10 cellular contexts compared by ENCODE assay signal in the genomic region with DNA sequence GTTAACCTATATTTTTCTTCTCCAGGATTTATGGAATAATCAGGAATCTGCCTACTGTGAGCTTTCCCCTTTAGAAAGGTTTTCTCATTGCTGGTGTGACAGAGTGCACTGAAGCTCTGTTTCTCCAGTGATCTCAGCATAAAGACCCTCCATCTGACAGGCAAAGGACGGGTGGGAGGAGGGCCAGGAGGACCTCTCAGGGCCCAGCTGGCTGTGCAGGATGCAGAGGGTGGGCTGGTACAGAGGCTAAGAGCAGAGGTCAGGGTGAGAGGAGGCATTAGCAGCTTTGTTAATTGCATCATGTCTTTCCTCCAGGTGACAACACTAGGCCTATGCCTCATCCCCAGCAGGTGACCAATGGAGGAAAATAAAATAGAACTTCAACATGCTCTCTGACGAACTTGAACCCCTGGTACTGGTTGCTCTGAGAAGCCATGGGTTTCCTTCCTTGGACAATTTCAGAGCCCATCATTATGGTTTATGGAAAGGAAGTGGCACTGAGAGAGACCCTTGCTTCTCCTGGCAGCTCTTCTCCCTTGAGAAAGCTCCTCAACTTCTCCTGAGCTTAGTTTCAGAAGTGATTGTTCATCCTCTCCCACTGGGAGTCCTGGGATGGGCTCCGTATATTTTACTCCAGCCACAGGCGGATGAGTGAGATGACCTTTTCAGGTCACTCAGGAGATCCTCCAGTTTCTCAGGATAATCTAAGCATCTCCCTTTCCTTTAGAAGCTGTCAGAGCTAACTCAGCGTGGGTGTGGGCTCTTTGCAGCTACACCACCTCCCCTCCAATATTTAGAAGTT. TPM values are rescaled to one million over a fixed set of nuclear protein-coding genes. Genes with fewer than 3 reads are reported as not detected.
A peak's percentile ranks its signal among the peaks of the same experiment; 100 is the strongest.
DNase-seq lines count a peak whose midpoint lies in the region; TF ChIP-seq lines count a peak whose summit lies in the region.
"Had no signal": no experiment of that assay in that cellular context is flagged by ENCODE, and none has a peak within 500 bp of the region (broad histone marks: within the 10 kb centered on the region; RNA-seq: fewer than 3 reads in every experiment).

No MANE protein-coding gene starts in this region.

- WGBS in esophagus muscularis mucosa = 49% methylated on average over 5 of the region's 5 CpGs

- H3K27me3 ChIP-seq in esophagus muscularis mucosa (no peaks in the 10 kb centered on the region), rectal smooth muscle tissue (ENCODE audit: control insufficient read depth, insufficient read depth, low read length) (no peaks in the 10 kb centered on the region)

- H3K4me1 ChIP-seq in esophagus muscularis mucosa (peaks cover 81 to 94% (median 88%) of the 10 kb centered on the region in 4 donors), rectal smooth muscle tissue (ENCODE audit: control insufficient read depth, insufficient read depth, low read length) (peaks cover 62% of the 10 kb centered on the region)

- TF ChIP-seq CTCF in RWPE1 (conservative IDR thresholded peaks at IDR 0.05; ENCODE audit: low read depth) (no peak), esophagus muscularis mucosa (IDR thresholded peaks at IDR 0.05) (no peak)

- H3K27ac ChIP-seq in RWPE1 (peak overlapping the region; percentile 93), esophagus muscularis mucosa (replicated peaks in 1 of 4) (peak overlapping the region; percentile 93 to 99 (median 96)), rectal smooth muscle tissue (ENCODE audit: low read depth, low read length) (peak overlapping the region; percentile 99)
- H3K27ac ChIP-seq: HL-60 had no signal

- intact Hi-C loops in esophagus muscularis mucosa (cut with DNase I) = loop anchor here (2.0 kb wide), 1 partner anchor 53 kb away; no protein-coding TSS in a partner anchor

- H3K9ac ChIP-seq in rectal smooth muscle tissue (ENCODE audit: low read length) = peak overlapping the region; percentile 55

- TF ChIP-seq EP300 in esophagus muscularis mucosa (IDR thresholded peaks at IDR 0.05) = no peak

- peak overlapping the region; percentile 60 to 83 (median 67) for H3K4me3 ChIP-seq in esophagus muscularis mucosa
- peak overlapping the region; percentile 65 for H3K4me3 ChIP-seq in rectal smooth muscle tissue (ENCODE audit: low read length)

- POLR2A ChIA-PET in RWPE1 (lab: Yijun Ruan, JAX; ENCODE audit: low non-redundant PET) = interaction anchor here (0.8 kb wide), 1 partner anchor 63 kb away, joined by 5 read pairs; no protein-coding TSS in a partner anchor

- DNase-seq in EL = peak; percentile 40
- DNase-seq in RWPE1 (ENCODE audit: low spot score) = no peak
- DNase-seq in esophagus muscularis mucosa (ENCODE audit: extremely low spot score) = no peak
- no peak for DNase-seq in MV-4-11 (lab: John Stamatoyannopoulos, UW)
- DNase-seq in AG20443 (ENCODE audit: low spot score) = no peak
- no peak for DNase-seq in NCI-H1105 treated with DMSO at 0.1 percent for 48 hours (lab: John Stamatoyannopoulos, UW)
- no peak for DNase-seq in NCI-H748 (lab: John Stamatoyannopoulos, UW; ENCODE audit: unreplicated experiment)
- DNase-seq: small intestine had no signal

- no peak for TF ChIP-seq POLR2A in esophagus muscularis mucosa (IDR thresholded peaks at IDR 0.05; ENCODE audit: low read depth)

- no peaks in the 10 kb centered on the region for H3K36me3 ChIP-seq in esophagus muscularis mucosa
- no peaks in the 10 kb centered on the region for H3K36me3 ChIP-seq in rectal smooth muscle tissue (ENCODE audit: control insufficient read depth, insufficient read depth, low read length)

- H3K9me3 ChIP-seq in esophagus muscularis mucosa = no peaks in the 10 kb centered on the region

- CTCF ChIA-PET in RWPE1 (lab: Yijun Ruan, JAX) = interaction anchor here (0.8 to 2.7 kb wide), 3 partner anchors 30 to 81 kb away, joined by 3 to 11 read pairs (median 3); no protein-coding TSS in a partner anchor

RNA-seq across cellular contexts. Expression of gene ATP23, which starts 45.8 kb away (rescaled TPM):
- 10 to 100 TPM; 10.3 to 17.9 (median 14.8) TPM for total RNA-seq in esophagus muscularis mucosa

RNA-seq across cellular contexts. Expression of gene CTDSP2, which starts 49.0 kb away (rescaled TPM):
- 100 to 1,000 TPM; 127 to 249 (median 196) TPM for total RNA-seq in esophagus muscularis mucosa
